Comparison of ENCODE assay signal across 11 cellular contexts in the genomic region with DNA sequence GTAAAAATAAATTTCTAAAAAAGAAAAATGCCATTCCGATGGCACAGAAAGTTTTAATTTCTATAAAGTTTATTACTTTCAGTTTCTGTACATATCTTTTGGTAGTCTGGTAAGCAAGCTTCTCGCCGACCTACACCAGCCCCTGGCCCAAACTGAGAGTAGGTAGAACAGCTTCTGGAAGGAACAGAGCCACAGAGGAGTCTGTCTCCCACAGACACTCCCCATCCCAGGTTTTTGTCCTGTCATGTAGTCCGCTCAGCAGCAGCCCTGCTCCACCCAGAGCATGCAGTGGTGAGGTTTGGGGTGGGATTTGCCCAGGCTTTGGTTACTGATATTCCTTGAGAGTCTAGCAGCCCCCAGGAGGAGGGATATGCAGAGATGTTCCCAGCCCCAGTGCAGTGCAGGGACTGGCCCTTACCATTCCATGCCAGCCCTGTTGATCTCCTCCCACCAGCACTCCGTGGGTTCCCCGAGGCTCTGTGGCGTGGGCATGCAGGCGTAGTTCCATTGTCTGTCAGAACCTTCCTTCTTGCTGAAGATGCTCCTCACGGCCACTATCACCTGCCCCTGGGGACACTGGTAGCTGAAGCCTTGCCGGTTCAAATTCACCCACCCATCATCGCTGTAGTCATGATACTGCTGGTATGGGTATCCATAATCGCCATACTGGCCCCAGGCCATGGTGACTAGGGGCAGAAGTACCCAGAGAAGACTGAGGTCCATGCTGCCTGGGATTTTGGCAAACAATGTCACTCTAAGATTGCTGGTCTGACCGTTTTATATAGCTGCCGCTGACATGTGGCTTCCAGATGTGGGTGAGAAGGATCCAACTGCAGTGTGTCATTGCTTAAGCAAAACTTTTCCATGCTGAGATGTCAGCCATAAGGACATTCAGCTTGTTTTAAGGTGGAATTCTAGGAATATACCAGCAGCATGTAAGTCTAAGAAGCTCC. TPM values are rescaled to one million over a fixed set of nuclear protein-coding genes. Genes with fewer than 3 reads are reported as not detected.
A peak's percentile ranks its signal among the peaks of the same experiment; 100 is the strongest.
DNase-seq lines count a peak whose midpoint lies in the region; ATAC-seq and TF ChIP-seq lines count a peak whose summit lies in the region.
"Had no signal": no experiment of that assay in that cellular context is flagged by ENCODE, and none has a peak within 500 bp of the region (broad histone marks: within the 10 kb centered on the region; RNA-seq: fewer than 3 reads in every experiment).

TSS of gene DPT (minus strand) at position 755 of the 953 bp plus-strand sequence. CDS start at position 723, 32 bp downstream.

- peak; percentile 72 to 84 for ATAC-seq in left cardiac atrium
- ATAC-seq in HG02973 (IDR thresholded peaks at IDR 0.05; ENCODE audit: unreplicated experiment) = no peak
- no peak for ATAC-seq in HG03439 (IDR thresholded peaks at IDR 0.05; ENCODE audit: unreplicated experiment)
- ATAC-seq in HG03025 (IDR thresholded peaks at IDR 0.05; ENCODE audit: low FRiP score, unreplicated experiment) = no peak
- ATAC-seq: HepG2 had no signal

- no peak for TF ChIP-seq CTCF in AG09319 (IDR thresholded peaks at IDR 0.05; ENCODE audit: low read depth, low read length)
- no peak for TF ChIP-seq CTCF in sigmoid colon (IDR thresholded peaks at IDR 0.05)

- no peak within 1 kb of the TSS for H3K4me3 Mint-ChIP-seq in activated CD4-positive, alpha-beta T cell treated with anti-CD3 and anti-CD28 coated beads, Interleukin-2, amount 10 ng/mL, durations not matched to agents 7 days and 5 days

- H3K27ac Mint-ChIP-seq in activated CD4-positive, alpha-beta T cell treated with anti-CD3 and anti-CD28 coated beads, Interleukin-2, amount 10 ng/mL, durations not matched to agents 7 days and 5 days = no peak within 1 kb of the TSS

- H3K4me3 ChIP-seq in sigmoid colon = peak within 1 kb of the TSS; percentile 19 to 44 (median 34)

- no peaks in the 10 kb centered on the region for H3K36me3 Mint-ChIP-seq in activated CD4-positive, alpha-beta T cell treated with anti-CD3 and anti-CD28 coated beads, Interleukin-2, amount 10 ng/mL, durations not matched to agents 7 days and 5 days (ENCODE audit: low read depth)

- H3K4me1 Mint-ChIP-seq in activated CD4-positive, alpha-beta T cell treated with anti-CD3 and anti-CD28 coated beads, Interleukin-2, amount 10 ng/mL, durations not matched to agents 7 days and 5 days = no peaks in the 10 kb centered on the region

- no peaks in the 10 kb centered on the region for H3K9me3 ChIP-seq in sigmoid colon

- CTCF ChIA-PET in activated CD4-positive, alpha-beta T cell treated with anti-CD3 and anti-CD28 coated beads, Interleukin-2, amount 10 ng/mL, durations not matched to agents 7 days and 5 days (lab: Charles Lee) = interaction anchor here (0.6 kb wide), 1 partner anchor 598 kb away, joined by 3 read pairs; no protein-coding TSS in a partner anchor

- H3K36me3 ChIP-seq in sigmoid colon = no peaks in the 10 kb centered on the region

- no peak for TF ChIP-seq POLR2A in sigmoid colon (IDR thresholded peaks at IDR 0.05)

- POLR2A ChIA-PET in activated CD4-positive, alpha-beta T cell treated with anti-CD3 and anti-CD28 coated beads, Interleukin-2, amount 10 ng/mL, durations not matched to agents 7 days and 5 days (lab: Charles Lee) = no interaction called here

- intact Hi-C loops in left cardiac atrium (cut with DNase I) (loop anchor here in 1 of 2 donors (10.0 kb wide), 1 partner anchor 376 kb away; the partner anchor contains the start of gene ATP1B1), sigmoid colon (cut with DNase I) (no loop called here)

- no peak for TF ChIP-seq EP300 in sigmoid colon (IDR thresholded peaks at IDR 0.05)

- no peaks in the 10 kb centered on the region for H3K27me3 ChIP-seq in sigmoid colon

- peaks cover 9% of the 10 kb centered on the region for H3K27me3 Mint-ChIP-seq in activated CD4-positive, alpha-beta T cell treated with anti-CD3 and anti-CD28 coated beads, Interleukin-2, amount 10 ng/mL, durations not matched to agents 7 days and 5 days

- no peak within 1 kb of the TSS for H3K27ac ChIP-seq in adipose tissue (ENCODE audit: low read depth, low read length)
- peak within 1 kb of the TSS; percentile 50 to 67 (median 51) for H3K27ac ChIP-seq in sigmoid colon

- 57 to 75% (median 73%) methylated on average over 14 of the region's 14 CpGs for WGBS in adipose tissue, 3 donors
- WGBS in sigmoid colon, 2 donors = 74 to 92% methylated on average over 14 of the region's 14 CpGs

- H3K4me1 ChIP-seq in sigmoid colon = peaks cover 0 to 19% (median 8%) of the 10 kb centered on the region in 4 donors

- DNase-seq in AG09319 (ENCODE audit: extremely low read depth, low read depth) (peak; percentile 75), left cardiac atrium (peak; percentile 38), sigmoid colon (peak; percentile 87)
- DNase-seq in activated CD4-positive, alpha-beta T cell treated with anti-CD3 and anti-CD28 coated beads, Interleukin-2, amount 10 ng/mL, durations not matched to agents 7 days and 5 days = no peak
- DNase-seq: activated gamma-delta T cell, NCI-H1694 had no signal

- no peaks in the 10 kb centered on the region for H3K9me3 Mint-ChIP-seq in activated CD4-positive, alpha-beta T cell treated with anti-CD3 and anti-CD28 coated beads, Interleukin-2, amount 10 ng/mL, durations not matched to agents 7 days and 5 days

RNA-seq across cellular contexts. Expression of gene DPT, which starts in this region (rescaled TPM):
- polyA plus RNA-seq in adipose tissue (100 to 1,000 TPM in 1 of 3 donors, 10 to 100 TPM in 2; 28.7 to 628 (median 76.2) TPM), sigmoid colon (100 to 1,000 TPM in 1 of 3 donors, 10 to 100 TPM in 1, 1 to 10 TPM in 1; 2.1 to 128 (median 25.4) TPM)
- total RNA-seq in left cardiac atrium (100 to 1,000 TPM; 111 to 130 TPM), sigmoid colon (100 to 1,000 TPM; 249 to 519 (median 301) TPM)
- total RNA-seq in activated CD4-positive, alpha-beta T cell treated with anti-CD3 and anti-CD28 coated beads, Interleukin-2, amount 10 ng/mL, durations not matched to agents 7 days and 5 days = not detected
- total RNA-seq: HepG2 had no signal

Comparison
In these comparisons a context has a peak if more than half of its experiments do, and no peak if none do; other contexts are left out.
1. RNA of gene DPT (total RNA-seq): 249 to 519 TPM in sigmoid colon and 111 to 130 TPM in left cardiac atrium; not detected in activated CD4-positive, alpha-beta T cell treated with anti-CD3 and anti-CD28 coated beads, Interleukin-2, amount 10 ng/mL, durations not matched to agents 7 days and 5 days; every median in the first group is over 100 times any median in the second.
2. ATAC-seq: peak in left cardiac atrium (2 of 2); none in HG02973 (single experiment), HG03439 (single experiment) and HG03025 (single experiment).